Comparison of ENCODE assay signal across 15 cellular contexts in genomic region chr11:84924290-84924689, GRCh38.
"Had no signal": no experiment of that assay in that cellular context is flagged by ENCODE, and none has a peak within 500 bp of the region (broad histone marks: within the 10 kb centered on the region; RNA-seq: fewer than 3 reads in every experiment).

No MANE protein-coding gene starts in this region.

- H3K4me1 Mint-ChIP-seq: immature natural killer cell, natural killer cell had no signal

- H3K9me3 Mint-ChIP-seq: activated T-helper 1 cell treated with anti-CD3 and anti-CD28 coated beads, Interleukin-12 subunit alpha, Interleukin-12 subunit beta, Interleukin-2, Interleukin-4 antibody, amounts not matched to agents 30 ng/mL and 10 ng/mL and 1 ng/mL, durations not matched to agents 14 hours and 24 hours and 36 hours had no signal

- H3K36me3 Mint-ChIP-seq: activated naive CD8-positive, alpha-beta T cell; immature natural killer cell; natural killer cell; stimulated activated memory B cell treated with anti-CD40 and anti-IgM and Interleukin-4, amounts not matched to agents 10 μg/mL and 1 μg/mL and 100 μg/mL, for 72 hours had no signal

- H3K27me3 Mint-ChIP-seq: activated naive CD8-positive, alpha-beta T cell had no signal

- H3K27ac Mint-ChIP-seq: activated naive CD8-positive, alpha-beta T cell; activated T-helper 1 cell treated with anti-CD3 and anti-CD28 coated beads, Interleukin-12 subunit alpha, Interleukin-12 subunit beta, Interleukin-2, Interleukin-4 antibody, amounts not matched to agents 30 ng/mL and 10 ng/mL and 1 ng/mL, durations not matched to agents 14 hours and 24 hours and 36 hours; immature natural killer cell; natural killer cell; stimulated activated memory B cell treated with anti-CD40 and anti-IgM and Interleukin-4, amounts not matched to agents 10 μg/mL and 1 μg/mL and 100 μg/mL, for 72 hours had no signal

- H3K4me3 Mint-ChIP-seq: activated naive CD8-positive, alpha-beta T cell; activated T-helper 1 cell treated with anti-CD3 and anti-CD28 coated beads, Interleukin-12 subunit alpha, Interleukin-12 subunit beta, Interleukin-2, Interleukin-4 antibody, amounts not matched to agents 30 ng/mL and 10 ng/mL and 1 ng/mL, durations not matched to agents 14 hours and 24 hours and 36 hours; immature natural killer cell; natural killer cell; stimulated activated memory B cell treated with anti-CD40 and anti-IgM and Interleukin-4, amounts not matched to agents 10 μg/mL and 1 μg/mL and 100 μg/mL, for 72 hours had no signal

- DNase-seq: activated CD4-positive, alpha-beta T cell treated with anti-CD3 and anti-CD28 coated beads, Interleukin-2, amount 50 U/mL, for 4 hours; activated T-cell treated with anti-CD3 and anti-CD28 coated beads for 4 hours; heart left ventricle; immature natural killer cell; natural killer cell; posterior cingulate gyrus; small intestine; stimulated activated CD4-positive, alpha-beta T cell treated with anti-CD3 and anti-CD28 coated beads, Interleukin-4, amount 100 ng/mL, for 1 hour; SW 1271; T-helper 2 cell; WERI-Rb-1 had no signal

- ATAC-seq: gastroesophageal sphincter; natural killer cell; stimulated activated memory B cell treated with anti-CD40 and anti-IgM and Interleukin-4, amounts not matched to agents 10 μg/mL and 1 μg/mL and 100 μg/mL, for 72 hours had no signal
